8 cellular contexts compared by ENCODE assay signal in the genomic region with DNA sequence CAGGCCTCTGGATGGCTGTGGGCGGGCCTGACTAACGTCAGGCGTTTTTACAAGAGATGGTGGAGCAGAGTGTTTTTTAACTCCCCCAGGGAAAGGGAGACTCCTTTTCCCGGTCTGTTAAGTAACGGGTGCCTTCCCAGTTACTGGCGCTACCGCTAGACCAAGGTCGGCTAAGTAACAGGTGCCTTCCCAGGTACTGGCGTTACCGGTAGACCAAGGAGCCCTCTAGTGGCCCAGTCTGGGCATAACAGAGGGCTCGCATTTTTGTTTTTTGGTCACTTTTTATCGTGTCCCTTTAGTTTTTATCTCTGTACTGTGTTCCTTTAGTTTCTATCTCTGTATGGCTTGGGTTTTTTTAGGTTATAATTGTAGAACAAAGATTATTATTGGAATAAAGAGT. TPM values are rescaled to one million over a fixed set of nuclear protein-coding genes. Genes with fewer than 3 reads are reported as not detected.
A peak's percentile ranks its signal among the peaks of the same experiment; 100 is the strongest.
DNase-seq lines count a peak whose midpoint lies in the region; ATAC-seq, FAIRE-seq and TF ChIP-seq lines count a peak whose summit lies in the region.

No MANE protein-coding gene starts in this region.

- H3K27me3 Mint-ChIP-seq in activated CD4-positive, alpha-beta T cell treated with anti-CD3 and anti-CD28 coated beads, Interleukin-2, amount 10 ng/mL, durations not matched to agents 7 days and 5 days: no peaks in the 10 kb centered on the region

- peaks cover 16% of the 10 kb centered on the region for H3K36me3 ChIP-seq in hepatocyte (replicated peaks; ENCODE audit: insufficient read depth, low read depth)

- no peak overlapping the region for H3K27ac Mint-ChIP-seq in activated CD4-positive, alpha-beta T cell treated with anti-CD3 and anti-CD28 coated beads, Interleukin-2, amount 10 ng/mL, durations not matched to agents 7 days and 5 days

- no peak for DNase-seq in AG04450 (ENCODE audit: low read depth, low spot score)
- DNase-seq in activated CD4-positive, alpha-beta T cell treated with anti-CD3 and anti-CD28 coated beads, Interleukin-2, amount 10 ng/mL, durations not matched to agents 7 days and 5 days: peak; percentile 36
- DNase-seq in hepatocyte (ENCODE audit: low spot score): no peak
- DNase-seq in NCI-H510A (lab: John Stamatoyannopoulos, UW): no peak
- DNase-seq in superior temporal gyrus (ENCODE audit: extremely low spot score): no peak
- no peak for DNase-seq in middle frontal gyrus (ENCODE audit: extremely low spot score, low spot score)

- H3K4me1 ChIP-seq in hepatocyte (ENCODE audit: insufficient read depth): no peaks in the 10 kb centered on the region

- H3K27ac ChIP-seq in AG04450 (ENCODE audit: low read depth, low read length) (no peak overlapping the region), hepatocyte (no peak overlapping the region)

- POLR2A ChIA-PET in AG04450 (lab: Yijun Ruan, JAX): no interaction called here
- POLR2A ChIA-PET in activated CD4-positive, alpha-beta T cell treated with anti-CD3 and anti-CD28 coated beads, Interleukin-2, amount 10 ng/mL, durations not matched to agents 7 days and 5 days (lab: Charles Lee): no interaction called here

- no peak overlapping the region for H3K4me2 ChIP-seq in hepatocyte

- H4K20me1 ChIP-seq in hepatocyte (ENCODE audit: insufficient read depth, poor library complexity, severe bottlenecking): no peaks in the 10 kb centered on the region

- peak; percentile 49 for TF ChIP-seq CTCF in AG04450 (IDR thresholded peaks at IDR 0.05; ENCODE audit: low read depth, low read length)
- TF ChIP-seq CTCF in hepatocyte (IDR thresholded peaks at IDR 0.05; ENCODE audit: poor library complexity): peak; percentile 41

- WGBS in hepatocyte (ENCODE audit: low lambda C conversion rate, missing lambda C conversion rate): 78% methylated on average over 12 of the region's 12 CpGs

- H3K36me3 Mint-ChIP-seq in activated CD4-positive, alpha-beta T cell treated with anti-CD3 and anti-CD28 coated beads, Interleukin-2, amount 10 ng/mL, durations not matched to agents 7 days and 5 days (ENCODE audit: low read depth): peaks cover 73% of the 10 kb centered on the region

- H3K4me3 ChIP-seq in AG04450 (ENCODE audit: low read depth, low read length): no peak overlapping the region
- no peak overlapping the region for H3K4me3 ChIP-seq in hepatocyte

- peaks cover 36% of the 10 kb centered on the region for H3K9me3 Mint-ChIP-seq in activated CD4-positive, alpha-beta T cell treated with anti-CD3 and anti-CD28 coated beads, Interleukin-2, amount 10 ng/mL, durations not matched to agents 7 days and 5 days

- H3K27me3 ChIP-seq in AG04450 (ENCODE audit: control insufficient read depth, insufficient read depth, low read length): no peaks in the 10 kb centered on the region
- H3K27me3 ChIP-seq in hepatocyte: no peaks in the 10 kb centered on the region

- H3K4me3 Mint-ChIP-seq in activated CD4-positive, alpha-beta T cell treated with anti-CD3 and anti-CD28 coated beads, Interleukin-2, amount 10 ng/mL, durations not matched to agents 7 days and 5 days: no peak overlapping the region

- no peaks in the 10 kb centered on the region for H3K4me1 Mint-ChIP-seq in activated CD4-positive, alpha-beta T cell treated with anti-CD3 and anti-CD28 coated beads, Interleukin-2, amount 10 ng/mL, durations not matched to agents 7 days and 5 days

- CTCF ChIA-PET in AG04450 (lab: Charles Lee): no interaction called here
- CTCF ChIA-PET in activated CD4-positive, alpha-beta T cell treated with anti-CD3 and anti-CD28 coated beads, Interleukin-2, amount 10 ng/mL, durations not matched to agents 7 days and 5 days (lab: Charles Lee): no interaction called here

- FAIRE-seq in G401.6 (lab: Jason Lieb, UNC): peak; percentile 19

- H3K79me2 ChIP-seq in hepatocyte: peaks cover 4% of the 10 kb centered on the region

- no peak overlapping the region for H2AFZ ChIP-seq in hepatocyte

- no peaks in the 10 kb centered on the region for H3K9me2 ChIP-seq in hepatocyte (replicated peaks; ENCODE audit: insufficient read depth)

- no peak for ATAC-seq in GM18870 (IDR thresholded peaks at IDR 0.05; ENCODE audit: unreplicated experiment)

- peaks cover 33% of the 10 kb centered on the region for H3K9me3 ChIP-seq in AG04450 (ENCODE audit: control insufficient read depth, insufficient read depth, low read length)
- peaks cover 33% of the 10 kb centered on the region for H3K9me3 ChIP-seq in hepatocyte (ENCODE audit: low read depth)

RNA-seq across cellular contexts. Expression of a gene that starts 10.0 kb away (rescaled TPM):
- 4.1 and 5.6 TPM in 2 replicates for polyA plus RNA-seq in AG04450 (2011; rRNA removed)
- polyA minus RNA-seq in AG04450 (2011; rRNA and poly(A)+ RNA removed): 6.0 and 7.5 TPM in 2 replicates
- total RNA-seq in activated CD4-positive, alpha-beta T cell treated with anti-CD3 and anti-CD28 coated beads, Interleukin-2, amount 10 ng/mL, durations not matched to agents 7 days and 5 days: 10 to 100 TPM; 12.4 TPM
- total RNA-seq in hepatocyte: 4.3 and 4.9 TPM in 2 replicates
- 3.7 and 4.8 TPM in 2 replicates for polyA plus RNA-seq in hepatocyte

RNA-seq across cellular contexts. Expression of a gene that starts 17.7 kb away (rescaled TPM):
- polyA plus RNA-seq in AG04450 (2011; rRNA removed) (14.9 and 16.9 TPM in 2 replicates), hepatocyte (1.4 and 3.8 TPM in 2 replicates)
- 25.8 and 27.5 TPM in 2 replicates for polyA minus RNA-seq in AG04450 (2011; rRNA and poly(A)+ RNA removed)
- 10 to 100 TPM; 12.0 to 15.7 TPM for total RNA-seq in activated CD4-positive, alpha-beta T cell treated with anti-CD3 and anti-CD28 coated beads, Interleukin-2, amount 10 ng/mL, durations not matched to agents 7 days and 5 days
- 3.4 and 7.2 TPM in 2 replicates for total RNA-seq in hepatocyte

RNA-seq across cellular contexts. Expression of a gene that starts 55.5 kb away (rescaled TPM):
- polyA plus RNA-seq in AG04450 (2011; rRNA removed) (13.9 and 16.2 TPM in 2 replicates), hepatocyte (7.0 and 8.3 TPM in 2 replicates)
- 5.3 and 5.4 TPM in 2 replicates for polyA minus RNA-seq in AG04450 (2011; rRNA and poly(A)+ RNA removed)
- 10 to 100 TPM in 1 of 2 experiments, 1 to 10 TPM in 1; 9.2 to 10.9 TPM for total RNA-seq in activated CD4-positive, alpha-beta T cell treated with anti-CD3 and anti-CD28 coated beads, Interleukin-2, amount 10 ng/mL, durations not matched to agents 7 days and 5 days
- 5.0 and 13.3 TPM in 2 replicates for total RNA-seq in hepatocyte
